In the genomic region with DNA sequence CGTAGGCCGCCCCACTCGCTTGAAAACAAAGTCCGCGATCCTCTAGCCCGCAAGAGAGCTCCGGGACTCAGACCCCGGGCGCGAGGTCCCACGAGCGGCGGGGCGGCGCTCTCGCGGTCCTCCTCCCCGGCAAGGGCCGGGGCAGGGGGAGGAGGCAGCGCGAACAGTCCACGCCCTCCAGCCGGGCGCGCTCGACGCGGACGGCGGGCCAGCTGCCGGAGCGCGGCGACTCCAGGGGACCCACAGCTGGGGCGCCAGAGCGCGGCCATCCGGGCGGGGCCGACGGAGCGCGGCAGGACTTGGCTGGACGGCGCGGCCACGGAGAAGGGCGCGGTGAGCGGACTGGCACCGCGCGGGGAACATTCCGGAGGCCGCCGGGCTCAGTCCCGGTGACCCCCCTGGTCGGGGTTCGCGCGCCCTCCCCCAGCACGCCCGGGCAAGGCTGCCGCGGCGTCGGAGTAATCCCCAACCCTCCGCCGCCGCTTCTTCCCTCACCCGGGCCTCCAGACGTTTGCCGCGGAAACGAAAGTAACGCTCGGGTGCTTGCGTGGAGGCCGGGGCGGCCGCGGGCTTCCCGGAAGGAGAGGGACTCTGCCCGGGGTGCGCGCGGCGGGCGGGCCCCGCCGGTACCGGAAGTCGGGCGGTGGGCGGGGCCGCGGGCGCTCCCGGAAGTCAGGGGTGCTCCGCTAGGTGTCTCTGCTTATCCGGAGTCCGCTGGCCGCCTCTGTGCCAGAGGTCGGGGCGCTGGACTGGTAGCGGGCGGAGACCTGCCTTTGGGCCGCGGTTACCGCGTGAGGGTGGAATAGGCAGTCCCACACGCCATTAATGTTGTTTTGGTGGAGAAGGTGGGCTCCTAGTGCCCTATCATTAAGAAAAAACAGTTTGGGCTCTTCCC, we compare ENCODE assay signal across 1 cellular context.
A peak's percentile ranks its signal among the peaks of the same experiment; 100 is the strongest.
TF ChIP-seq lines count a peak whose summit lies in the region.

TSS of gene RIPK1 (plus strand) at position 166 of the 895 bp plus-strand sequence. CDS start 8,330 bp downstream, outside the sequence.

TF ChIP-seq in HepG2, 621 proteins besides CTCF, POLR2A, EP300 and RAD21 (continued from another document and continues in another):
- TF ChIP-seq CAMTA2 (CRISPR knock-in tag; IDR thresholded peaks at IDR 0.05; ENCODE audit: borderline replicate concordance) (0 out of 2 replicates have a peak, but pooled peaks have one; percentile 71), FUBP1 (CRISPR knock-in tag; IDR thresholded peaks at IDR 0.05; ENCODE audit: borderline replicate concordance) (no peak), NFE2L2 (IDR thresholded peaks at IDR 0.05; ENCODE audit: low read length) (no peak), ZNF496 (CRISPR knock-in tag; IDR thresholded peaks at IDR 0.05; ENCODE audit: insufficient replicate concordance) (no peak), KLF11 (CRISPR knock-in tag; IDR thresholded peaks at IDR 0.05) (0 out of 2 replicates have a peak, but pooled peaks have one; percentile 83), ZBTB1 (CRISPR knock-in tag; IDR thresholded peaks at IDR 0.05; ENCODE audit: borderline replicate concordance) (no peak; the same call in 1 of the 2 replicates), ZNF367 (CRISPR knock-in tag; IDR thresholded peaks at IDR 0.05; ENCODE audit: borderline replicate concordance) (no peak), KAT8 (CRISPR knock-in tag; IDR thresholded peaks at IDR 0.05) (peak; percentile 92), CHD4 (IDR thresholded peaks at IDR 0.05; ENCODE audit: borderline replicate concordance, low read length) (no peak), KLF15 (CRISPR knock-in tag; IDR thresholded peaks at IDR 0.05; ENCODE audit: borderline replicate concordance) (no peak), FOXK2 (IDR thresholded peaks at IDR 0.05) (no peak), TSC22D2 (CRISPR knock-in tag; IDR thresholded peaks at IDR 0.05; ENCODE audit: borderline replicate concordance) (no peak; the same call in 1 of the 2 replicates), ZNF143 (CRISPR knock-in tag; IDR thresholded peaks at IDR 0.05) (no peak; the same call in 1 of the 2 replicates), ZNF891 (CRISPR knock-in tag; IDR thresholded peaks at IDR 0.05) (0 out of 2 replicates have a peak, but pooled peaks have one; percentile 62), NBN (conservative IDR thresholded peaks at IDR 0.05) (no peak), PHF8 (CRISPR knock-in tag; IDR thresholded peaks at IDR 0.05) (peak; percentile 95), PHF5A (CRISPR knock-in tag; IDR thresholded peaks at IDR 0.05; ENCODE audit: low read depth, unreplicated experiment) (peak; percentile 49), SMAD3 (CRISPR knock-in tag; IDR thresholded peaks at IDR 0.05) (peak; percentile 89), ZNF44 (CRISPR knock-in tag; IDR thresholded peaks at IDR 0.05) (0 out of 2 replicates have a peak, but pooled peaks have one; percentile 66), ZNF354B (CRISPR knock-in tag; IDR thresholded peaks at IDR 0.05) (no peak), GPBP1L1 (CRISPR knock-in tag; IDR thresholded peaks at IDR 0.05) (no peak), KDM1A (CRISPR knock-in tag; IDR thresholded peaks at IDR 0.05) (no peak), ZNF768 (CRISPR knock-in tag; IDR thresholded peaks at IDR 0.05) (peak; percentile 45; the same call in 1 of the 2 replicates), DMTF1 (CRISPR knock-in tag; IDR thresholded peaks at IDR 0.05) (no peak), HNF4A (CRISPR knock-in tag; IDR thresholded peaks at IDR 0.05) (peak; percentile 43), FOSL1 (CRISPR knock-in tag; IDR thresholded peaks at IDR 0.05; ENCODE audit: borderline replicate concordance) (no peak), CENPX (CRISPR knock-in tag; IDR thresholded peaks at IDR 0.05) (no peak), SOX13 (IDR thresholded peaks at IDR 0.05) (no peak), SOX13 (CRISPR knock-in tag; conservative IDR thresholded peaks at IDR 0.05 in 1 of 2, IDR thresholded peaks at IDR 0.05 in 1 of 2) (peak in 1 of 2 experiments; percentile 34; a peak in 1 of 4 replicates), FLYWCH1 (CRISPR knock-in tag; IDR thresholded peaks at IDR 0.05) (peak; percentile 97; the same call in 1 of the 2 replicates)
- TF ChIP-seq, protein P1, sequence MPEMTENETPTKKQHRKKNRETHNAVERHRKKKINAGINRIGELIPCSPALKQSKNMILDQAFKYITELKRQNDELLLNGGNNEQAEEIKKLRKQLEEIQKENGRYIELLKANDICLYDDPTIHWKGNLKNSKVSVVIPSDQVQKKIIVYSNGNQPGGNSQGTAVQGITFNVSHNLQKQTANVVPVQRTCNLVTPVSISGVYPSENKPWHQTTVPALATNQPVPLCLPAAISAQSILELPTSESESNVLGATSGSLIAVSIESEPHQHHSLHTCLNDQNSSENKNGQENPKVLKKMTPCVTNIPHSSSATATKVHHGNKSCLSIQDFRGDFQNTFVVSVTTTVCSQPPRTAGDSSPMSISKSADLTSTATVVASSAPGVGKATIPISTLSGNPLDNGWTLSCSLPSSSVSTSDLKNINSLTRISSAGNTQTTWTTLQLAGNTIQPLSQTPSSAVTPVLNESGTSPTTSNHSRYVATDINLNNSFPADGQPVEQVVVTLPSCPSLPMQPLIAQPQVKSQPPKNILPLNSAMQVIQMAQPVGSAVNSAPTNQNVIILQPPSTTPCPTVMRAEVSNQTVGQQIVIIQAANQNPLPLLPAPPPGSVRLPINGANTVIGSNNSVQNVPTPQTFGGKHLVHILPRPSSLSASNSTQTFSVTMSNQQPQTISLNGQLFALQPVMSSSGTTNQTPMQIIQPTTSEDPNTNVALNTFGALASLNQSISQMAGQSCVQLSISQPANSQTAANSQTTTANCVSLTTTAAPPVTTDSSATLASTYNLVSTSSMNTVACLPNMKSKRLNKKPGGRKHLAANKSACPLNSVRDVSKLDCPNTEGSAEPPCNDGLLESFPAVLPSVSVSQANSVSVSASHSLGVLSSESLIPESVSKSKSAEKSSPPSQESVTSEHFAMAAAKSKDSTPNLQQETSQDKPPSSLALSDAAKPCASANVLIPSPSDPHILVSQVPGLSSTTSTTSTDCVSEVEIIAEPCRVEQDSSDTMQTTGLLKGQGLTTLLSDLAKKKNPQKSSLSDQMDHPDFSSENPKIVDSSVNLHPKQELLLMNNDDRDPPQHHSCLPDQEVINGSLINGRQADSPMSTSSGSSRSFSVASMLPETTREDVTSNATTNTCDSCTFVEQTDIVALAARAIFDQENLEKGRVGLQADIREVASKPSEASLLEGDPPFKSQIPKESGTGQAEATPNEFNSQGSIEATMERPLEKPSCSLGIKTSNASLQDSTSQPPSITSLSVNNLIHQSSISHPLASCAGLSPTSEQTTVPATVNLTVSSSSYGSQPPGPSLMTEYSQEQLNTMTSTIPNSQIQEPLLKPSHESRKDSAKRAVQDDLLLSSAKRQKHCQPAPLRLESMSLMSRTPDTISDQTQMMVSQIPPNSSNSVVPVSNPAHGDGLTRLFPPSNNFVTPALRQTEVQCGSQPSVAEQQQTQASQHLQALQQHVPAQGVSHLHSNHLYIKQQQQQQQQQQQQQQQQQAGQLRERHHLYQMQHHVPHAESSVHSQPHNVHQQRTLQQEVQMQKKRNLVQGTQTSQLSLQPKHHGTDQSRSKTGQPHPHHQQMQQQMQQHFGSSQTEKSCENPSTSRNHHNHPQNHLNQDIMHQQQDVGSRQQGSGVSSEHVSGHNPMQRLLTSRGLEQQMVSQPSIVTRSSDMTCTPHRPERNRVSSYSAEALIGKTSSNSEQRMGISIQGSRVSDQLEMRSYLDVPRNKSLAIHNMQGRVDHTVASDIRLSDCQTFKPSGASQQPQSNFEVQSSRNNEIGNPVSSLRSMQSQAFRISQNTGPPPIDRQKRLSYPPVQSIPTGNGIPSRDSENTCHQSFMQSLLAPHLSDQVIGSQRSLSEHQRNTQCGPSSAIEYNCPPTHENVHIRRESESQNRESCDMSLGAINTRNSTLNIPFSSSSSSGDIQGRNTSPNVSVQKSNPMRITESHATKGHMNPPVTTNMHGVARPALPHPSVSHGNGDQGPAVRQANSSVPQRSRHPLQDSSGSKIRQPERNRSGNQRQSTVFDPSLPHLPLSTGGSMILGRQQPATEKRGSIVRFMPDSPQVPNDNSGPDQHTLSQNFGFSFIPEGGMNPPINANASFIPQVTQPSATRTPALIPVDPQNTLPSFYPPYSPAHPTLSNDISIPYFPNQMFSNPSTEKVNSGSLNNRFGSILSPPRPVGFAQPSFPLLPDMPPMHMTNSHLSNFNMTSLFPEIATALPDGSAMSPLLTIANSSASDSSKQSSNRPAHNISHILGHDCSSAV (CRISPR knock-in tag; IDR thresholded peaks at IDR 0.05; ENCODE audit: borderline replicate concordance), result no peak
- TF ChIP-seq, protein P2, sequence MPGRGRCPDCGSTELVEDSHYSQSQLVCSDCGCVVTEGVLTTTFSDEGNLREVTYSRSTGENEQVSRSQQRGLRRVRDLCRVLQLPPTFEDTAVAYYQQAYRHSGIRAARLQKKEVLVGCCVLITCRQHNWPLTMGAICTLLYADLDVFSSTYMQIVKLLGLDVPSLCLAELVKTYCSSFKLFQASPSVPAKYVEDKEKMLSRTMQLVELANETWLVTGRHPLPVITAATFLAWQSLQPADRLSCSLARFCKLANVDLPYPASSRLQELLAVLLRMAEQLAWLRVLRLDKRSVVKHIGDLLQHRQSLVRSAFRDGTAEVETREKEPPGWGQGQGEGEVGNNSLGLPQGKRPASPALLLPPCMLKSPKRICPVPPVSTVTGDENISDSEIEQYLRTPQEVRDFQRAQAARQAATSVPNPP (CRISPR knock-in tag; IDR thresholded peaks at IDR 0.05), result peak; percentile 57
- TF ChIP-seq, protein P3, sequence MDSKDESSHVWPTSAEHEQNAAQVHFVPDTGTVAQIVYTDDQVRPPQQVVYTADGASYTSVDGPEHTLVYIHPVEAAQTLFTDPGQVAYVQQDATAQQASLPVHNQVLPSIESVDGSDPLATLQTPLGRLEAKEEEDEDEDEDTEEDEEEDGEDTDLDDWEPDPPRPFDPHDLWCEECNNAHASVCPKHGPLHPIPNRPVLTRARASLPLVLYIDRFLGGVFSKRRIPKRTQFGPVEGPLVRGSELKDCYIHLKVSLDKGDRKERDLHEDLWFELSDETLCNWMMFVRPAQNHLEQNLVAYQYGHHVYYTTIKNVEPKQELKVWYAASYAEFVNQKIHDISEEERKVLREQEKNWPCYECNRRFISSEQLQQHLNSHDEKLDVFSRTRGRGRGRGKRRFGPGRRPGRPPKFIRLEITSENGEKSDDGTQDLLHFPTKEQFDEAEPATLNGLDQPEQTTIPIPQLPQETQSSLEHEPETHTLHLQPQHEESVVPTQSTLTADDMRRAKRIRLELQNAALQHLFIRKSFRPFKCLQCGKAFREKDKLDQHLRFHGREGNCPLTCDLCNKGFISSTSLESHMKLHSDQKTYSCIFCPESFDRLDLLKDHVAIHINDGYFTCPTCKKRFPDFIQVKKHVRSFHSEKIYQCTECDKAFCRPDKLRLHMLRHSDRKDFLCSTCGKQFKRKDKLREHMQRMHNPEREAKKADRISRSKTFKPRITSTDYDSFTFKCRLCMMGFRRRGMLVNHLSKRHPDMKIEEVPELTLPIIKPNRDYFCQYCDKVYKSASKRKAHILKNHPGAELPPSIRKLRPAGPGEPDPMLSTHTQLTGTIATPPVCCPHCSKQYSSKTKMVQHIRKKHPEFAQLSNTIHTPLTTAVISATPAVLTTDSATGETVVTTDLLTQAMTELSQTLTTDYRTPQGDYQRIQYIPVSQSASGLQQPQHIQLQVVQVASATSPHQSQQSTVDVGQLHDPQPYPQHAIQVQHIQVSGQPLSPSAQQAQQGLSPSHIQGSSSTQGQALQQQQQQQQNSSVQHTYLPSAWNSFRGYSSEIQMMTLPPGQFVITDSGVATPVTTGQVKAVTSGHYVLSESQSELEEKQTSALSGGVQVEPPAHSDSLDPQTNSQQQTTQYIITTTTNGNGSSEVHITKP (CRISPR knock-in tag; IDR thresholded peaks at IDR 0.05; ENCODE audit: low read depth), result peak; percentile 49; the same call in 1 of the 2 replicates
- TF ChIP-seq, protein P4, sequence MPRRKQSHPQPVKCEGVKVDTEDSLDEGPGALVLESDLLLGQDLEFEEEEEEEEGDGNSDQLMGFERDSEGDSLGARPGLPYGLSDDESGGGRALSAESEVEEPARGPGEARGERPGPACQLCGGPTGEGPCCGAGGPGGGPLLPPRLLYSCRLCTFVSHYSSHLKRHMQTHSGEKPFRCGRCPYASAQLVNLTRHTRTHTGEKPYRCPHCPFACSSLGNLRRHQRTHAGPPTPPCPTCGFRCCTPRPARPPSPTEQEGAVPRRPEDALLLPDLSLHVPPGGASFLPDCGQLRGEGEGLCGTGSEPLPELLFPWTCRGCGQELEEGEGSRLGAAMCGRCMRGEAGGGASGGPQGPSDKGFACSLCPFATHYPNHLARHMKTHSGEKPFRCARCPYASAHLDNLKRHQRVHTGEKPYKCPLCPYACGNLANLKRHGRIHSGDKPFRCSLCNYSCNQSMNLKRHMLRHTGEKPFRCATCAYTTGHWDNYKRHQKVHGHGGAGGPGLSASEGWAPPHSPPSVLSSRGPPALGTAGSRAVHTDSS (CRISPR knock-in tag; conservative IDR thresholded peaks at IDR 0.05), result 0 out of 2 replicates have a peak, but pooled peaks have one; percentile 43
